8 cellular contexts compared by ENCODE assay signal in genomic region chr3:58237238-58237939, GRCh38. TPM values are rescaled to one million over a fixed set of nuclear protein-coding genes. Genes with fewer than 3 reads are reported as not detected.
DNase-seq lines count a peak whose midpoint lies in the region; ATAC-seq, FAIRE-seq and TF ChIP-seq lines count a peak whose summit lies in the region.

Gene ABHD6 (plus strand): TSS chr3:58237792. CDS start chr3:58256587, 18,795 bp downstream.

- H3K27ac Mint-ChIP-seq in activated B cell treated with CpG ODN at 0.5 μM for 24 hours = peak within 1 kb of the TSS; percentile 90

- TF ChIP-seq CTCF in activated B cell treated with CpG ODN at 0.5 μM for 24 hours (IDR thresholded peaks at IDR 0.05) (no peak), kidney (IDR thresholded peaks at IDR 0.05; ENCODE audit: borderline replicate concordance, extremely low read depth, insufficient read depth) (peak; percentile 41)

- H3K27ac ChIP-seq in caudate nucleus (ENCODE audit: low read depth, low read length) (peak within 1 kb of the TSS; percentile 90), kidney (ENCODE audit: low read depth in 2 of 2, low read length in 2 of 2) (peak within 1 kb of the TSS; percentile 71 to 74)

- POLR2A ChIA-PET in activated B cell treated with CpG ODN at 0.5 μM for 24 hours (lab: Charles Lee) = interaction anchor here (0.5 to 3.0 kb wide), 11 partner anchors 13 to 196 kb away, joined by 3 to 37 read pairs (median 4); partner anchors contain the start of genes HTD2, PDHB and RPP14

- intact Hi-C loops in activated B cell treated with CpG ODN at 0.5 μM for 24 hours (cut with micrococcal nuclease) = loop anchor here (1.0 to 5.0 kb wide), 10 partner anchors 12 to 295 kb away; partner anchors contain the start of genes FLNB, HTD2, KCTD6 and PDHB
- intact Hi-C loops in kidney (cut with DNase I) = no loop called here

- no peaks in the 10 kb centered on the region for H3K27me3 Mint-ChIP-seq in activated B cell treated with CpG ODN at 0.5 μM for 24 hours

- peak within 1 kb of the TSS; percentile 92 to 96 for H3K4me3 ChIP-seq in kidney (ENCODE audit: low read length in 2 of 2)

- H3K9ac ChIP-seq in kidney (ENCODE audit: low read length in 2 of 2) = peak within 1 kb of the TSS; percentile 93 to 95

- peaks cover 5% of the 10 kb centered on the region for H3K36me3 Mint-ChIP-seq in activated B cell treated with CpG ODN at 0.5 μM for 24 hours (ENCODE audit: low read depth)

- no peaks in the 10 kb centered on the region for H3K9me3 ChIP-seq in kidney (ENCODE audit: control insufficient read depth in 1 of 2, low read length in 2 of 2)

- no peaks in the 10 kb centered on the region for H3K9me3 Mint-ChIP-seq in activated B cell treated with CpG ODN at 0.5 μM for 24 hours

- CTCF ChIA-PET in activated B cell treated with CpG ODN at 0.5 μM for 24 hours (lab: Charles Lee) = interaction anchor here (0.8 to 4.8 kb wide), 4 partner anchors 20 to 68 kb away, joined by 3 to 25 read pairs (median 6); partner anchors contain the start of genes HTD2 and RPP14

- peaks cover 74% of the 10 kb centered on the region for H3K4me1 Mint-ChIP-seq in activated B cell treated with CpG ODN at 0.5 μM for 24 hours

- ATAC-seq in HG02571 (IDR thresholded peaks at IDR 0.05; ENCODE audit: unreplicated experiment) (peak; percentile 76), activated B cell treated with CpG ODN at 0.5 μM for 24 hours (ENCODE audit: low read depth) (peak; percentile 67)

- no peak for FAIRE-seq in kidney (lab: Jason Lieb, UNC)

- peaks cover 10 to 15% of the 10 kb centered on the region in 2 donors for H3K4me1 ChIP-seq in kidney (ENCODE audit: control insufficient read depth in 1 of 2, insufficient read depth in 1 of 2, low read depth in 1 of 2, low read length in 2 of 2)

- peak within 1 kb of the TSS; percentile 91 for H3K4me3 Mint-ChIP-seq in activated B cell treated with CpG ODN at 0.5 μM for 24 hours

- DNase-seq in NCI-H1417 (lab: John Stamatoyannopoulos, UW) = peak; percentile 61 to 85 (median 79)
- no peak for DNase-seq in NCI-H1417 treated with DMSO at 0.1 percent for 48 hours (lab: John Stamatoyannopoulos, UW)
- peak; percentile 32 for DNase-seq in NCI-H1048 (lab: John Stamatoyannopoulos, UW)
- DNase-seq in activated B cell treated with CpG ODN at 0.5 μM for 24 hours = peak; percentile 86
- peak in 60 of 61 donors; percentile 34 to 92 (median 74) for DNase-seq in caudate nucleus (lab: John Stamatoyannopoulos, UW)
- peak; percentile 92 for DNase-seq in kidney
- peak; percentile 55 to 72 for DNase-seq in stimulated activated CD4-positive, alpha-beta T cell treated with anti-CD3 and anti-CD28 coated beads, Interleukin-15, amount 100 ng/mL, for 48 hours (ENCODE audit: low read depth in 2 of 2)

- H3K36me3 ChIP-seq in kidney (ENCODE audit: control insufficient read depth in 1 of 2, insufficient read depth in 2 of 2, low read length in 2 of 2) = no peaks in the 10 kb centered on the region

RNA-seq across cellular contexts. Expression of gene ABHD6, which starts in this region (rescaled TPM):
- total RNA-seq in activated B cell treated with CpG ODN at 0.5 μM for 24 hours (37.1 and 48.7 TPM in 2 replicates), kidney (10.2 TPM)
- 21.4 TPM for polyA plus RNA-seq in kidney (ENCODE audit: insufficient read depth, low read depth, low replicate concordance)
